26 cellular contexts compared by ENCODE assay signal in genomic region chr20:61627791-61628415, GRCh38.
"Had no signal": no experiment of that assay in that cellular context is flagged by ENCODE, and none has a peak within 500 bp of the region (broad histone marks: within the 10 kb centered on the region; RNA-seq: fewer than 3 reads in every experiment).

No MANE protein-coding gene starts in this region.

- H3K9me3 Mint-ChIP-seq: activated CD4-positive, alpha-beta memory T cell treated with anti-CD3 and anti-CD28 coated beads, Interleukin-2, amount 10 ng/mL, durations not matched to agents 7 days and 5 days; activated CD4-positive, alpha-beta T cell treated with anti-CD3 and anti-CD28 coated beads, Interleukin-2, amount 10 ng/mL, durations not matched to agents 7 days and 5 days; activated naive CD4-positive, alpha-beta T cell treated with anti-CD3 and anti-CD28 coated beads, Interleukin-2, amount 10 ng/mL, durations not matched to agents 7 days and 5 days; activated T-cell treated with anti-CD3 and anti-CD28 coated beads, Interleukin-2, amount 50 U/mL, for 24 hours; activated T-cell treated with anti-CD3 and anti-CD28 coated beads, Interleukin-2, amount 50 U/mL, for 72 hours; central memory CD8-positive, alpha-beta T cell; WTC11 had no signal

- H3K4me1 Mint-ChIP-seq: activated CD4-positive, alpha-beta memory T cell treated with anti-CD3 and anti-CD28 coated beads, Interleukin-2, amount 10 ng/mL, durations not matched to agents 7 days and 5 days; activated CD4-positive, alpha-beta T cell treated with anti-CD3 and anti-CD28 coated beads, Interleukin-2, amount 10 ng/mL, durations not matched to agents 7 days and 5 days; activated naive CD4-positive, alpha-beta T cell treated with anti-CD3 and anti-CD28 coated beads, Interleukin-2, amount 10 ng/mL, durations not matched to agents 7 days and 5 days; activated naive CD8-positive, alpha-beta T cell treated with anti-CD3 and anti-CD28 coated beads, Interleukin-2, amount 10 ng/mL, durations not matched to agents 7 days and 5 days; central memory CD8-positive, alpha-beta T cell; WTC11 had no signal

- DNase-seq: activated CD4-positive, alpha-beta memory T cell treated with anti-CD3 and anti-CD28 coated beads, Interleukin-2, amount 10 ng/mL, durations not matched to agents 7 days and 5 days; activated CD4-positive, alpha-beta T cell treated with anti-CD3 and anti-CD28 coated beads for 1 hour; activated CD4-positive, alpha-beta T cell treated with anti-CD3 and anti-CD28 coated beads for 4 hours; activated CD4-positive, alpha-beta T cell treated with anti-CD3 and anti-CD28 coated beads, Interleukin-2, amount 10 ng/mL, durations not matched to agents 7 days and 5 days; activated CD4-positive, alpha-beta T cell treated with anti-CD3 and anti-CD28 coated beads, Interleukin-2, amount 50 U/mL, for 4 hours; activated CD8-positive, alpha-beta memory T cell treated with anti-CD3 and anti-CD28 coated beads, Interleukin-2, amount 50 U/mL, for 48 hours; activated gamma-delta T cell; activated naive CD4-positive, alpha-beta T cell; activated naive CD4-positive, alpha-beta T cell treated with anti-CD3 and anti-CD28 coated beads, Interleukin-2, amount 10 ng/mL, durations not matched to agents 7 days and 5 days; activated naive CD8-positive, alpha-beta T cell treated with anti-CD3 and anti-CD28 coated beads, Interleukin-2, amount 10 ng/mL, durations not matched to agents 7 days and 5 days; activated T-cell treated with anti-CD3 and anti-CD28 coated beads for 4 hours; activated T-cell treated with anti-CD3 and anti-CD28 coated beads, Interleukin-2, amount 50 U/mL, for 24 hours; activated T-cell treated with anti-CD3 and anti-CD28 coated beads, Interleukin-2, amount 50 U/mL, for 72 hours; brain microvascular endothelial cell; effector CD8-positive, alpha-beta T cell; esophagus squamous epithelium; foreskin melanocyte; heart right ventricle; T-helper 2 cell had no signal

- ATAC-seq: activated naive CD4-positive, alpha-beta T cell treated with anti-CD3 and anti-CD28 coated beads, Interleukin-2, amount 50 U/mL, for 72 hours; activated T-cell treated with anti-CD3 and anti-CD28 coated beads, Interleukin-2, amount 50 U/mL, for 72 hours; gastroesophageal sphincter; WTC11 had no signal

- H3K4me2 ChIP-seq: hepatocyte had no signal

- H3K4me3 ChIP-seq: ascending aorta, esophagus squamous epithelium, gastroesophageal sphincter, heart right ventricle, hepatocyte had no signal

- H3K4me3 Mint-ChIP-seq: activated CD4-positive, alpha-beta memory T cell treated with anti-CD3 and anti-CD28 coated beads, Interleukin-2, amount 10 ng/mL, durations not matched to agents 7 days and 5 days; activated CD4-positive, alpha-beta T cell treated with anti-CD3 and anti-CD28 coated beads, Interleukin-2, amount 10 ng/mL, durations not matched to agents 7 days and 5 days; activated naive CD4-positive, alpha-beta T cell treated with anti-CD3 and anti-CD28 coated beads, Interleukin-2, amount 10 ng/mL, durations not matched to agents 7 days and 5 days; activated naive CD8-positive, alpha-beta T cell treated with anti-CD3 and anti-CD28 coated beads, Interleukin-2, amount 10 ng/mL, durations not matched to agents 7 days and 5 days; activated T-cell treated with anti-CD3 and anti-CD28 coated beads, Interleukin-2, amount 50 U/mL, for 24 hours; activated T-cell treated with anti-CD3 and anti-CD28 coated beads, Interleukin-2, amount 50 U/mL, for 72 hours; central memory CD8-positive, alpha-beta T cell; WTC11 had no signal

- H2AFZ ChIP-seq: hepatocyte had no signal

- H3K27me3 Mint-ChIP-seq: activated CD4-positive, alpha-beta memory T cell treated with anti-CD3 and anti-CD28 coated beads, Interleukin-2, amount 10 ng/mL, durations not matched to agents 7 days and 5 days; activated CD4-positive, alpha-beta T cell treated with anti-CD3 and anti-CD28 coated beads, Interleukin-2, amount 10 ng/mL, durations not matched to agents 7 days and 5 days; activated naive CD4-positive, alpha-beta T cell treated with anti-CD3 and anti-CD28 coated beads, Interleukin-2, amount 10 ng/mL, durations not matched to agents 7 days and 5 days; activated naive CD8-positive, alpha-beta T cell treated with anti-CD3 and anti-CD28 coated beads, Interleukin-2, amount 10 ng/mL, durations not matched to agents 7 days and 5 days; activated T-cell treated with anti-CD3 and anti-CD28 coated beads, Interleukin-2, amount 50 U/mL, for 24 hours; central memory CD8-positive, alpha-beta T cell had no signal

- H3K79me2 ChIP-seq: hepatocyte had no signal

- H3K27ac Mint-ChIP-seq: activated CD4-positive, alpha-beta memory T cell treated with anti-CD3 and anti-CD28 coated beads, Interleukin-2, amount 10 ng/mL, durations not matched to agents 7 days and 5 days; activated CD4-positive, alpha-beta T cell treated with anti-CD3 and anti-CD28 coated beads, Interleukin-2, amount 10 ng/mL, durations not matched to agents 7 days and 5 days; activated naive CD4-positive, alpha-beta T cell treated with anti-CD3 and anti-CD28 coated beads, Interleukin-2, amount 10 ng/mL, durations not matched to agents 7 days and 5 days; activated naive CD4-positive, alpha-beta T cell treated with anti-CD3 and anti-CD28 coated beads, Interleukin-2, amount 50 U/mL, for 72 hours; activated naive CD8-positive, alpha-beta T cell treated with anti-CD3 and anti-CD28 coated beads, Interleukin-2, amount 10 ng/mL, durations not matched to agents 7 days and 5 days; activated T-cell treated with anti-CD3 and anti-CD28 coated beads, Interleukin-2, amount 50 U/mL, for 24 hours; activated T-cell treated with anti-CD3 and anti-CD28 coated beads, Interleukin-2, amount 50 U/mL, for 72 hours; WTC11 had no signal

- H3K27me3 ChIP-seq: ascending aorta, brain microvascular endothelial cell, hepatocyte had no signal

- H3K9me3 ChIP-seq: ascending aorta, esophagus squamous epithelium, gastroesophageal sphincter, heart right ventricle had no signal

- H3K4me1 ChIP-seq: ascending aorta had no signal

- H3K36me3 ChIP-seq: ascending aorta, brain microvascular endothelial cell, esophagus squamous epithelium, gastroesophageal sphincter, heart right ventricle had no signal

- H3K27ac ChIP-seq: ascending aorta, brain microvascular endothelial cell, epithelial cell of prostate, esophagus squamous epithelium, gastroesophageal sphincter, heart right ventricle, hepatocyte had no signal

- H3K36me3 Mint-ChIP-seq: activated naive CD4-positive, alpha-beta T cell treated with anti-CD3 and anti-CD28 coated beads, Interleukin-2, amount 10 ng/mL, durations not matched to agents 7 days and 5 days; activated naive CD4-positive, alpha-beta T cell treated with anti-CD3 and anti-CD28 coated beads, Interleukin-2, amount 50 U/mL, for 72 hours; activated naive CD8-positive, alpha-beta T cell treated with anti-CD3 and anti-CD28 coated beads, Interleukin-2, amount 10 ng/mL, durations not matched to agents 7 days and 5 days; WTC11 had no signal
